ENCODE assay signal across 7 cellular contexts in the genomic region with DNA sequence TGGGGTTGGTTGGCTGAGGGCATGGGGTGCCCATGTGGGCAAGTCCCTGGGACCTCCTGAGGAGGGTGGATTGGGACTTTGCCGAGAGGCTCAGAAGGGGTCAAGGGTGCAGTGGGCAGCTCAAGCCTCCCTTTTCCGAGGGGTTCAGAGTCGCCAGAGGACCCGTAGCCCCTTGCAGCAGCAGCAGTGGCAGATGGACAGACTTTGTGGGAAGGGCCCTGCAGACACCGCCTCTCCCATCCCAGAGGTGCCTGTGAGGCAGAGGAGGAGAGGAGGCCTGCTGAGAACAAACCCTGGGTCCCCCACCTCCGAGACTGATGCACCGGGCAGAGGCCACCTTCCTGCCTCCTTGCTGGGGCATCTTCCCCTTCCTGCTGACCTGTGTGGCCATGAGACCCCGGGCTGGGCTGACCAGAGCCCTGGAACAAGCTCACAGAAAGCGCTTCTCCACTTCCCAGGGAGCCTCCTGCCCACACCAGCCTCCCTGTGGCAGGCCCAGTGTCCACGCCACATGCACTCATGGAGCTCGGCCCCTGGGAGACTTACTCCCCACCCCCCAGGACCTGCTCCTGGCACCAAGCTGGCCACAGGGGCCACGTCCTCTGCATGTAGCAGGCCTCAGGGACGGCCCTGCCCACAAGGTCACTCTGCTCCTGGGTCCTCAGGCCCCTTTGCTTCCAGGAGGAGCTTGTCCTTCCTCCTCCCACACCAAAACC.
A peak's percentile ranks its signal among the peaks of the same experiment; 100 is the strongest.
DNase-seq lines count a peak whose midpoint lies in the region; ATAC-seq and TF ChIP-seq lines count a peak whose summit lies in the region.
"Not testable (repeated sequence)": the region's sequence is repeated elsewhere in the genome, so short reads cannot be mapped to it uniquely, and the experiment has no call there.

No MANE protein-coding gene starts in this region.

- peak overlapping the region in 5 of 6 donors; percentile 30 to 87 (median 73) for H3K27ac Mint-ChIP-seq in immature natural killer cell
- H3K27ac Mint-ChIP-seq in natural killer cell = peak overlapping the region; percentile 56 to 95

- intact Hi-C loops in breast epithelium (cut with DNase I; ENCODE audit: low total_unique reads); natural killer cell (cut with micrococcal nuclease): not testable (repeated sequence)

- not testable (repeated sequence) for H3K4me3 ChIP-seq in breast epithelium; stomach smooth muscle (ENCODE audit: low read length in 2 of 2)
- peak overlapping the region in 1 of 2 donors; percentile 38 for H3K4me3 ChIP-seq in gastroesophageal sphincter

- not testable (repeated sequence) for H3K36me3 Mint-ChIP-seq in immature natural killer cell, natural killer cell

- not testable (repeated sequence) for H3K4me3 Mint-ChIP-seq in immature natural killer cell
- peak overlapping the region; percentile 52 for H3K4me3 Mint-ChIP-seq in natural killer cell

- TF ChIP-seq POLR2A in breast epithelium (IDR thresholded peaks at IDR 0.05); gastroesophageal sphincter (IDR thresholded peaks at IDR 0.05): not testable (repeated sequence)

- peak overlapping the region; percentile 63 for H3K27ac ChIP-seq in C4-2B
- H3K27ac ChIP-seq in breast epithelium = peak overlapping the region; percentile 84 to 89
- H3K27ac ChIP-seq in gastroesophageal sphincter = peak overlapping the region in 3 of 4 donors; percentile 76 to 87 (median 76)
- peak overlapping the region; percentile 31 for H3K27ac ChIP-seq in stomach smooth muscle (ENCODE audit: low read length)

- H3K4me1 Mint-ChIP-seq in immature natural killer cell (peaks cover 3 to 22% of the 10 kb centered on the region in 2 donors), natural killer cell (peaks cover 0 to 13% of the 10 kb centered on the region in 2 donors)

- not testable (repeated sequence) for H3K27me3 Mint-ChIP-seq in immature natural killer cell (ENCODE audit: low read depth in 3 of 3); natural killer cell (ENCODE audit: low read depth in 2 of 2)

- H3K27me3 ChIP-seq in breast epithelium; gastroesophageal sphincter; stomach smooth muscle (ENCODE audit: control insufficient read depth in 1 of 2, insufficient read depth in 2 of 2, low read length in 2 of 2): not testable (repeated sequence)

- not testable (repeated sequence) for ATAC-seq in gastroesophageal sphincter, natural killer cell

- H3K36me3 ChIP-seq in breast epithelium; gastroesophageal sphincter; stomach smooth muscle (ENCODE audit: control insufficient read depth in 2 of 2, insufficient read depth in 2 of 2, low read length in 2 of 2): not testable (repeated sequence)

- not testable (repeated sequence) for H3K9me3 ChIP-seq in breast epithelium; gastroesophageal sphincter; stomach smooth muscle (ENCODE audit: control insufficient read depth in 2 of 2, low read length in 2 of 2)

- not testable (repeated sequence) for DNase-seq in breast epithelium (ENCODE audit: low spot score in 2 of 2); immature natural killer cell; natural killer cell
- peak; percentile 15 for DNase-seq in retina

- TF ChIP-seq CTCF in C4-2B (conservative IDR thresholded peaks at IDR 0.05); breast epithelium (IDR thresholded peaks at IDR 0.05); gastroesophageal sphincter (IDR thresholded peaks at IDR 0.05); natural killer cell (IDR thresholded peaks at IDR 0.05): not testable (repeated sequence)

- not testable (repeated sequence) for H3K9me3 Mint-ChIP-seq in immature natural killer cell, natural killer cell

- TF ChIP-seq EP300 in gastroesophageal sphincter (IDR thresholded peaks at IDR 0.05) = not testable (repeated sequence)

- not testable (repeated sequence) for H3K9ac ChIP-seq in stomach smooth muscle (ENCODE audit: low read length in 2 of 2)

- H3K4me1 ChIP-seq in breast epithelium = not testable (repeated sequence)
- H3K4me1 ChIP-seq in gastroesophageal sphincter (peaks cover 4 to 74% (median 26%) of the 10 kb centered on the region in 3 donors), stomach smooth muscle (ENCODE audit: control insufficient read depth, insufficient read depth, low read length) (peaks cover 39% of the 10 kb centered on the region)

- no CpG with 5 or more reads among the region's 13 CpGs for WGBS in gastroesophageal sphincter (ENCODE audit: low coverage in 1 of 2), 2 donors

Comparison
In these comparisons a context has a peak if more than half of its experiments do, and no peak if none do; other contexts are left out.
1. H3K27ac ChIP-seq: peak in every context shown above with its lines; median percentile 86 in breast epithelium; 76 in gastroesophageal sphincter; 63 in C4-2B; 31 in stomach smooth muscle.